21 cellular contexts compared by ENCODE assay signal in the genomic region with DNA sequence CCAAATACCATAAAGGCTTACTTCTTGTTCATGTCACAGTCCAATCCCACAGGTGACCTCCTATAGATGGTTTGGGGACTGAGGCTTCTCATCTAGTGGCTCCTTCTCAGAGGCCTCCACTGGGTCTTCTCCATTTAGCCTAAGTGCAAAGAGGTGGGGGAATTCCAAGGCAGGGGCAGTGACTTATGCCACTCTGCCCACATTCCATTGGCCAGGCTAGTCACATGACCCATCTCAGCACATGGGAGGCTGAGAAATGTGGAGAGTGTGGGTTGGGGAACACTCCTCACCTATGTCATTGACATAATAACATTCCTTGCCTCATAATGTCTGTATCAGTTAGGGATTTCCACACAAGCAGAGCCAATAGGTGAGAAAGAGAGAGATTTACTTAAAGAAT.
DNase-seq lines count a peak whose midpoint lies in the region; ATAC-seq, FAIRE-seq and TF ChIP-seq lines count a peak whose summit lies in the region.
"Had no signal": no experiment of that assay in that cellular context is flagged by ENCODE, and none has a peak within 500 bp of the region (broad histone marks: within the 10 kb centered on the region; RNA-seq: fewer than 3 reads in every experiment).

No MANE protein-coding gene starts in this region.

- no peaks in the 10 kb centered on the region for H3K9me3 ChIP-seq in GM12878 (replicated peaks; ENCODE audit: control insufficient read depth, insufficient read depth, low read length)
- H3K9me3 ChIP-seq: BE2C, MG63 had no signal

- in situ Hi-C loops in GM12878 (cut with MboI), result no loop called here

- H3K27ac Mint-ChIP-seq in natural killer cell treated with Interleukin-12 subunit alpha and Interleukin-12 subunit beta and Interleukin-15 and Interleukin-18, amount 100 ng/mL, for 72 hours, result no peak overlapping the region
- H3K27ac Mint-ChIP-seq: IgD-negative memory B cell had no signal

- no peak for TF ChIP-seq RAD21 in GM12878 (IDR thresholded peaks at IDR 0.05; ENCODE audit: insufficient read depth, low read depth, low read length)

- POLR2A ChIA-PET in GM12878 (lab: Charles Lee), result no interaction called here

- TF ChIP-seq EP300 in GM12878 (IDR thresholded peaks at IDR 0.05; ENCODE audit: borderline replicate concordance in 1 of 2, control insufficient read depth in 1 of 2, low read depth in 2 of 2, low read length in 2 of 2), result no peak

- H3K4me3 Mint-ChIP-seq in natural killer cell treated with Interleukin-12 subunit alpha and Interleukin-12 subunit beta and Interleukin-15 and Interleukin-18, amount 100 ng/mL, for 72 hours, result no peak overlapping the region
- H3K4me3 Mint-ChIP-seq: IgD-negative memory B cell had no signal

- peaks cover 11 to 13% of the 10 kb centered on the region in 2 donors for H3K27me3 Mint-ChIP-seq in natural killer cell treated with Interleukin-12 subunit alpha and Interleukin-12 subunit beta and Interleukin-15 and Interleukin-18, amount 100 ng/mL, for 72 hours

- RAD21 ChIA-PET in GM12878 (lab: Charles Lee; ENCODE audit: unreplicated experiment), result no interaction called here

- FAIRE-seq in GM12878 (lab: Jason Lieb, UNC), result no peak
- FAIRE-seq: D721Med, GM12891 had no signal

- H4K20me1 ChIP-seq in KMS-11 (ENCODE audit: insufficient read depth) (no peaks in the 10 kb centered on the region), GM12878 (ENCODE audit: control insufficient read depth, insufficient read depth) (no peaks in the 10 kb centered on the region)

- H3K27ac ChIP-seq in KMS-11 (no peak overlapping the region), GM12878 (ENCODE audit: control insufficient read depth, insufficient read depth) (no peak overlapping the region)
- H3K27ac ChIP-seq: GM23248 had no signal

- peaks cover 6% of the 10 kb centered on the region for H3K4me1 ChIP-seq in KMS-11 (ENCODE audit: low read depth, poor library complexity, severe bottlenecking)
- H3K4me1 ChIP-seq in GM12878 (ENCODE audit: control insufficient read depth, insufficient read depth, low read length), result no peaks in the 10 kb centered on the region

- TF ChIP-seq POLR2A in GM12878 (IDR thresholded peaks at IDR 0.05; ENCODE audit: low read depth, low read length), result no peak

- no peak for TF ChIP-seq CTCF in KMS-11 (conservative IDR thresholded peaks at IDR 0.05; ENCODE audit: low read depth, low read length)
- no peak for TF ChIP-seq CTCF in GM12878 (IDR thresholded peaks at IDR 0.05 in 2 of 3, conservative IDR thresholded peaks at IDR 0.05 in 1 of 3; ENCODE audit: control insufficient read depth in 2 of 3, extremely low read depth in 1 of 3, insufficient read depth in 1 of 3, low read depth in 3 of 3, low read length in 3 of 3)

- intact Hi-C loops in GM12878 (cut with micrococcal nuclease; ENCODE audit: unreplicated experiment), result no loop called here

- no peak overlapping the region for H3K9ac ChIP-seq in KMS-11
- no peak overlapping the region for H3K9ac ChIP-seq in GM12878 (ENCODE audit: control insufficient read depth, insufficient read depth, low read length)
- H3K9ac ChIP-seq: GM23248 had no signal

- peak; percentile 4 for DNase-seq in stimulated activated CD4-positive, alpha-beta T cell treated with anti-CD3 and anti-CD28 coated beads, Interleukin-15, amount 100 ng/mL, for 24 hours
- DNase-seq in stimulated activated CD4-positive, alpha-beta T cell treated with anti-CD3 and anti-CD28 coated beads, Interleukin-4, amount 100 ng/mL, for 24 hours, result no peak
- DNase-seq in GM12878 (ENCODE audit: low read depth, low spot score), result no peak
- no peak for DNase-seq in RPMI8226
- DNase-seq in natural killer cell treated with Interleukin-12 subunit alpha and Interleukin-12 subunit beta and Interleukin-15 and Interleukin-18, amount 100 ng/mL, for 72 hours (ENCODE audit: low spot score), result no peak
- DNase-seq: BE2C, GM23248, HCEC 1CT, MG63, NCI-H1048, NCI-H1417 treated with DMSO at 0.1 percent for 48 hours, NCI-H187, NCI-H446, NCI-H526 treated with DMSO at 0.1 percent for 48 hours, OCI-M1, SHP77 had no signal

- no peaks in the 10 kb centered on the region for H3K4me1 Mint-ChIP-seq in natural killer cell treated with Interleukin-12 subunit alpha and Interleukin-12 subunit beta and Interleukin-15 and Interleukin-18, amount 100 ng/mL, for 72 hours (ENCODE audit: low read depth in 2 of 2)
- H3K4me1 Mint-ChIP-seq: IgD-negative memory B cell had no signal

- CTCF ChIA-PET in GM12878 (lab: Yijun Ruan, JAX), result no interaction called here

- H3K27me3 ChIP-seq in KMS-11 (ENCODE audit: insufficient read depth, low read depth) (no peaks in the 10 kb centered on the region), GM12878 (replicated peaks in 1 of 2; ENCODE audit: control insufficient read depth in 2 of 2, insufficient read depth in 2 of 2, low read length in 1 of 2) (no peaks in the 10 kb centered on the region; a peak in 1 of 4 replicates)
- H3K27me3 ChIP-seq: BE2C, MG63 had no signal

- BruUV-seq in GM12878 (replicated peaks; lab: Mats Ljungman, UMichigan), result no TSS peak

- H2AFZ ChIP-seq in KMS-11 (ENCODE audit: low read depth), result 0 out of 2 replicates have a peak overlapping the region, but pooled peaks have one; percentile 13
- H2AFZ ChIP-seq in GM12878 (ENCODE audit: control insufficient read depth, low read depth, low read length), result no peak overlapping the region; the same call in 1 of the 2 replicates
- H2AFZ ChIP-seq: GM23248 had no signal

- ATAC-seq in GM12878 (peak; percentile 41; the same call in 2 of the 3 replicates), GM21717 (IDR thresholded peaks at IDR 0.05; ENCODE audit: unreplicated experiment) (no peak)
- ATAC-seq in natural killer cell treated with Interleukin-12 subunit alpha and Interleukin-12 subunit beta and Interleukin-15 and Interleukin-18, amount 100 ng/mL, for 72 hours, result no peak

- H3K4me2 ChIP-seq in KMS-11 (no peak overlapping the region), GM12878 (ENCODE audit: control insufficient read depth, insufficient read depth) (no peak overlapping the region)

- SMC1A ChIA-PET in GM12878 (lab: Charles Lee; ENCODE audit: uncharacterized antibody, unreplicated experiment), result no interaction called here

- no peaks in the 10 kb centered on the region for H3K79me2 ChIP-seq in KMS-11 (ENCODE audit: insufficient read depth, low read depth)
- H3K79me2 ChIP-seq in GM12878 (ENCODE audit: control insufficient read depth, insufficient read depth, low read length), result no peaks in the 10 kb centered on the region

- H3K4me3 ChIP-seq in KMS-11 (IDR thresholded peaks at IDR 0.05; ENCODE audit: insufficient read depth, low read depth, low read length), result no peak overlapping the region
- no peak overlapping the region for H3K4me3 ChIP-seq in GM12878
- H3K4me3 ChIP-seq: GM23248, MG63 had no signal

- H3K36me3 ChIP-seq in KMS-11 (ENCODE audit: insufficient read depth), result no peaks in the 10 kb centered on the region
- no peaks in the 10 kb centered on the region for H3K36me3 ChIP-seq in GM12878 (ENCODE audit: control insufficient read depth in 2 of 2, insufficient read depth in 2 of 2, low read length in 1 of 2)
- H3K36me3 ChIP-seq: BE2C, MG63 had no signal

- no peaks in the 10 kb centered on the region for H3K9me3 Mint-ChIP-seq in natural killer cell treated with Interleukin-12 subunit alpha and Interleukin-12 subunit beta and Interleukin-15 and Interleukin-18, amount 100 ng/mL, for 72 hours
- H3K9me3 Mint-ChIP-seq: IgD-negative memory B cell had no signal

- H3K36me3 Mint-ChIP-seq in natural killer cell treated with Interleukin-12 subunit alpha and Interleukin-12 subunit beta and Interleukin-15 and Interleukin-18, amount 100 ng/mL, for 72 hours, result no peaks in the 10 kb centered on the region

TF ChIP-seq in GM12878, 131 proteins besides CTCF, POLR2A, EP300 and RAD21:
- TF ChIP-seq RFX5 (IDR thresholded peaks at IDR 0.05; ENCODE audit: low read depth, low read length) (no peak), STAT1 (conservative IDR thresholded peaks at IDR 0.05) (no peak), PML (IDR thresholded peaks at IDR 0.05; ENCODE audit: low read length) (no peak)
- TF ChIP-seq, protein P1, sequence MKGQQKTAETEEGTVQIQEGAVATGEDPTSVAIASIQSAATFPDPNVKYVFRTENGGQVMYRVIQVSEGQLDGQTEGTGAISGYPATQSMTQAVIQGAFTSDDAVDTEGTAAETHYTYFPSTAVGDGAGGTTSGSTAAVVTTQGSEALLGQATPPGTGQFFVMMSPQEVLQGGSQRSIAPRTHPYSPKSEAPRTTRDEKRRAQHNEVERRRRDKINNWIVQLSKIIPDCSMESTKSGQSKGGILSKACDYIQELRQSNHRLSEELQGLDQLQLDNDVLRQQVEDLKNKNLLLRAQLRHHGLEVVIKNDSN (IDR thresholded peaks at IDR 0.05; ENCODE audit: borderline replicate concordance, extremely low read length, insufficient read depth, low read depth, low read length), result peak; percentile 42
